Comparison of ENCODE assay signal across 7 cellular contexts in the genomic region with DNA sequence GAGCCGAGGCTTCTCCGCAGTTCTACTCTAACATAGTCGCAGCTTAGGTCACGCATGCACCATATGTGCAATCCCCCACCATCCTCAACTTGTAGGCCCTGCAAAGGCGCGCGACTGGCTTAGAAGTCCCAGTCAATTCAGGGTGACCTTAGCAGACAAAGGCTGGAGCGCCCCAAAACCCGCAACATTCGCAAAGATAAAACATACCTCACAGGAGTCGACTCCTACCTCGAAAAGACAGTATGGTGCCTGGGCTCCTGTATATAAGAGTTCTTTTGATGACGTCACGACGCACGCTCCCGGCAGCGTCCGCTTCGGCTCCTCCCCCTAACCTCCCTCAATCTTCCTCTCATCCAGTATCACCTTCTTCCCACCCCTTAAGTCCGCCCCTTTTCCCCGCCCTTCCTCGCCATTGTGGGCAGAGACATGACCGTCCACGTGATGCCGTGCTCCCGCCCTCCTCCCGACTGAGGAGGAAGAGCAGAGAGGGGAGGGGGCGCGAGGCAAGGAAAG. TPM values are rescaled to one million over a fixed set of nuclear protein-coding genes. Genes with fewer than 3 reads are reported as not detected.
DNase-seq lines count a peak whose midpoint lies in the region; ATAC-seq, FAIRE-seq and TF ChIP-seq lines count a peak whose summit lies in the region.

A gene (minus strand): TSS at position 237 of the 513 bp plus-strand sequence.

- no peaks in the 10 kb centered on the region for H4K20me1 ChIP-seq in GM12878 (ENCODE audit: control insufficient read depth, insufficient read depth)

- intact Hi-C loops in GM12878 (cut with micrococcal nuclease; ENCODE audit: unreplicated experiment) = loop anchor here (2.0 to 10.0 kb wide), 5 partner anchors 43 to 347 kb away; a partner anchor contains a TSS

- SMC1A ChIA-PET in GM12878 (lab: Charles Lee; ENCODE audit: uncharacterized antibody, unreplicated experiment) = interaction anchor here (0.9 to 1.0 kb wide), 3 partner anchors 44 to 450 kb away, joined by 3 to 5 read pairs (median 3); no protein-coding TSS in a partner anchor

- no peak for TF ChIP-seq EP300 in GM12878 (IDR thresholded peaks at IDR 0.05; ENCODE audit: borderline replicate concordance in 1 of 2, control insufficient read depth in 1 of 2, low read depth in 2 of 2, low read length in 2 of 2)

- POLR2A ChIA-PET in GM12878 (lab: Charles Lee) = interaction anchor here (0.6 to 3.3 kb wide), 18 partner anchors 37 to 1337 kb away, joined by 3 to 17 read pairs (median 3); a partner anchor contains a TSS

- H3K36me3 ChIP-seq in GM12878 (ENCODE audit: control insufficient read depth in 2 of 2, insufficient read depth in 2 of 2, low read length in 1 of 2) = peaks cover 4 to 26% of the 10 kb centered on the region in 2 experiments; a peak in 3 of 4 replicates

- H3K9ac ChIP-seq in GM12878 (ENCODE audit: control insufficient read depth, insufficient read depth, low read length) = peak within 1 kb of the TSS; percentile 73

- H3K79me2 ChIP-seq in GM12878 (ENCODE audit: control insufficient read depth, insufficient read depth, low read length) = peaks cover 44% of the 10 kb centered on the region

- RAD21 ChIA-PET in GM12878 (lab: Charles Lee; ENCODE audit: unreplicated experiment) = interaction anchor here (0.6 to 2.7 kb wide), 10 partner anchors 41 to 1042 kb away, joined by 3 to 9 read pairs (median 3); a partner anchor contains a TSS

- ATAC-seq in GM18505 (IDR thresholded peaks at IDR 0.05; ENCODE audit: unreplicated experiment) = peak; percentile 75
- peak; percentile 66 for ATAC-seq in HG02970 (IDR thresholded peaks at IDR 0.05; ENCODE audit: low FRiP score, unreplicated experiment)
- peak; percentile 80 for ATAC-seq in GM12878

- in situ Hi-C loops in GM12878 (cut with MboI) = no loop called here

- peak within 1 kb of the TSS; percentile 89 for H3K27ac ChIP-seq in GM12878 (ENCODE audit: control insufficient read depth, insufficient read depth)

- no TSS peak for BruUV-seq in GM12878 (replicated peaks; lab: Mats Ljungman, UMichigan)

- WGBS in GM12878 (ENCODE audit: insufficient coverage, insufficient replicate concordance, low lambda C conversion rate, missing lambda C conversion rate) = under 1% methylated on average over 21 of the region's 30 CpGs

- peak; percentile 98 for FAIRE-seq in GM12878 (lab: Jason Lieb, UNC)

- DNase-seq in NCI-H2029 treated with DMSO at 0.1 percent for 48 hours (lab: John Stamatoyannopoulos, UW) = peak; percentile 92
- DNase-seq in T-helper 9 cell = peak; percentile 98
- peak; percentile 99 for DNase-seq in GM12878 (ENCODE audit: low read depth, low spot score)
- DNase-seq in hippocampal formation (lab: John Stamatoyannopoulos, UW) = peak; percentile 97 to 99
- peak; percentile 99 for DNase-seq in retinal pigment epithelial cell (ENCODE audit: low read depth)

- CTCF ChIA-PET in GM12878 (lab: Yijun Ruan, JAX) = interaction anchor here (1.4 to 1.7 kb wide), 2 partner anchors 23 to 390 kb away, joined by 3 to 4 read pairs; a partner anchor contains a TSS

- H3K27me3 ChIP-seq in GM12878 (replicated peaks in 1 of 2; ENCODE audit: control insufficient read depth in 2 of 2, insufficient read depth in 2 of 2, low read length in 1 of 2) = no peaks in the 10 kb centered on the region

- TF ChIP-seq POLR2A in GM18505 (IDR thresholded peaks at IDR 0.05; ENCODE audit: borderline replicate concordance, extremely low read depth, insufficient read depth, insufficient read length) (peak; percentile 100), GM12878 (IDR thresholded peaks at IDR 0.05; ENCODE audit: low read depth, low read length) (peak; percentile 98)

- TF ChIP-seq RAD21 in GM12878 (IDR thresholded peaks at IDR 0.05; ENCODE audit: insufficient read depth, low read depth, low read length) = no peak

- peak within 1 kb of the TSS; percentile 95 for H3K4me2 ChIP-seq in GM12878 (ENCODE audit: control insufficient read depth, insufficient read depth)

- H2AFZ ChIP-seq in GM12878 (ENCODE audit: control insufficient read depth, low read depth, low read length) = peak within 1 kb of the TSS; percentile 94

- H3K4me3 ChIP-seq in GM12878 (peak within 1 kb of the TSS; percentile 91), retinal pigment epithelial cell (ENCODE audit: low read length) (peak within 1 kb of the TSS; percentile 99)

- TF ChIP-seq CTCF in GM12878 (IDR thresholded peaks at IDR 0.05 in 2 of 3, conservative IDR thresholded peaks at IDR 0.05 in 1 of 3; ENCODE audit: control insufficient read depth in 2 of 3, extremely low read depth in 1 of 3, insufficient read depth in 1 of 3, low read depth in 3 of 3, low read length in 3 of 3) = no peak
- TF ChIP-seq CTCF in retinal pigment epithelial cell (conservative IDR thresholded peaks at IDR 0.05; ENCODE audit: low read depth, low read length) = no peak

- H3K4me1 ChIP-seq in GM12878 (ENCODE audit: control insufficient read depth, insufficient read depth, low read length) = peaks cover 18% of the 10 kb centered on the region

- no peaks in the 10 kb centered on the region for H3K9me3 ChIP-seq in GM12878 (replicated peaks; ENCODE audit: control insufficient read depth, insufficient read depth, low read length)

TF ChIP-seq in GM12878, 131 proteins besides CTCF, POLR2A, EP300 and RAD21 (continues in another document):
- TF ChIP-seq RAD51 (IDR thresholded peaks at IDR 0.05) = peak; percentile 96
- TF ChIP-seq CEBPB (IDR thresholded peaks at IDR 0.05; ENCODE audit: borderline replicate concordance in 1 of 2, low read depth in 2 of 2, low read length in 2 of 2) = no peak; a peak in 1 of 4 replicates
- TF ChIP-seq ZNF217 (IDR thresholded peaks at IDR 0.05) = no peak; the same call in 1 of the 2 replicates
- peak; percentile 81; the same call in 1 of the 2 replicates for TF ChIP-seq SIN3A (IDR thresholded peaks at IDR 0.05; ENCODE audit: low read depth, low read length)
- peak in 1 of 2 experiments; percentile 11; a peak in 1 of 3 replicates for TF ChIP-seq EGR1 (IDR thresholded peaks at IDR 0.05; ENCODE audit: borderline replicate concordance in 1 of 2, low read depth in 2 of 2, low read length in 2 of 2)
- TF ChIP-seq BMI1 (IDR thresholded peaks at IDR 0.05; ENCODE audit: borderline replicate concordance) = peak; percentile 29; the same call in 1 of the 2 replicates
- TF ChIP-seq KAT2A (conservative IDR thresholded peaks at IDR 0.05; ENCODE audit: control insufficient read depth, low read depth, low read length) = no peak
- TF ChIP-seq TCF3 (IDR thresholded peaks at IDR 0.05; ENCODE audit: borderline replicate concordance, insufficient read depth, low read depth, low read length) = peak; percentile 87; the same call in 1 of the 2 replicates
- peak; percentile 100 for TF ChIP-seq POLR2AphosphoS2 (IDR thresholded peaks at IDR 0.05; ENCODE audit: low read depth, low read length)
- TF ChIP-seq YY1 (IDR thresholded peaks at IDR 0.05; ENCODE audit: low read depth, low read length) = peak; percentile 92
- no peak for TF ChIP-seq SUZ12 (IDR thresholded peaks at IDR 0.05; ENCODE audit: unreplicated experiment)
- TF ChIP-seq MXI1 (IDR thresholded peaks at IDR 0.05; ENCODE audit: low read depth, low read length) = peak; percentile 92
- TF ChIP-seq IKZF1 (conservative IDR thresholded peaks at IDR 0.05) = no peak
- TF ChIP-seq, protein P1, sequence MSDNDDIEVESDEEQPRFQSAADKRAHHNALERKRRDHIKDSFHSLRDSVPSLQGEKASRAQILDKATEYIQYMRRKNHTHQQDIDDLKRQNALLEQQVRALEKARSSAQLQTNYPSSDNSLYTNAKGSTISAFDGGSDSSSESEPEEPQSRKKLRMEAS (IDR thresholded peaks at IDR 0.05; ENCODE audit: low read depth, low read length) = peak; percentile 84
- 0 out of 2 replicates have a peak, but pooled peaks have one; percentile 18 for TF ChIP-seq CHD2 (IDR thresholded peaks at IDR 0.05; ENCODE audit: borderline replicate concordance, low read depth, low read length)
- no peak for TF ChIP-seq EED (IDR thresholded peaks at IDR 0.05; ENCODE audit: low read depth)
- peak; percentile 92 for TF ChIP-seq RUNX3 (IDR thresholded peaks at IDR 0.05; ENCODE audit: low read length)

RNA-seq across cellular contexts. Expression of the gene that starts here (rescaled TPM):
- 994 and 1,015 TPM in 2 replicates for total RNA-seq in GM12878 (2013; cell fraction: nucleolus; rRNA removed)
- 597 and 727 TPM in 2 replicates for total RNA-seq in GM12878 (2014; rRNA removed)
- 722 and 746 TPM in 2 replicates for total RNA-seq in GM12878 (2014; rRNA removed; fragmentation: Illumina TruSeq; extraction: Trizol)
- total RNA-seq in GM12878 (2021) = 550 and 569 TPM in 2 replicates
- 2,046 TPM for polyA plus RNA-seq in GM12878 (2011; ENCODE audit: low read depth)
- polyA plus RNA-seq in GM12878 (2011; rRNA removed) = 1,137 and 1,297 TPM in 2 replicates
- polyA plus RNA-seq in GM12878 (2011; cell fraction: cytosol; rRNA removed) = 732 and 962 TPM in 2 replicates
- polyA plus RNA-seq in GM12878 (2011; cell fraction: nucleus; rRNA removed) = 885 and 889 TPM in 2 replicates
- 815 and 826 TPM in 2 replicates for polyA plus RNA-seq in GM12878 (2012)
- 810 and 918 TPM in 2 replicates for polyA plus RNA-seq in GM12878 (2014; fragmentation: Illumina TruSeq; extraction: Trizol)
- 100 to 1,000 TPM; 804 to 930 TPM for polyA plus RNA-seq in GM12878 (2014; fragmentation: Nextera tagmentation; extraction: Ambion mirVana)
- 561 and 676 TPM in 2 replicates for polyA plus RNA-seq in GM12878 (2014; rRNA removed)
- polyA plus RNA-seq in GM12878 (2016; fragmentation: Nextera tagmentation; extraction: Ambion mirVana) = 100 to 1,000 TPM; 289 TPM
- 526 and 827 TPM in 2 replicates for polyA minus RNA-seq in GM12878 (2011; rRNA and poly(A)+ RNA removed)
- polyA minus RNA-seq in GM12878 (2011; cell fraction: cytosol; rRNA and poly(A)+ RNA removed) = 227 and 318 TPM in 2 replicates
- polyA minus RNA-seq in GM12878 (2011; cell fraction: nucleus; rRNA and poly(A)+ RNA removed) = 639 and 957 TPM in 2 replicates

Comparison
In these comparisons a context has a peak if more than half of its experiments do, and no peak if none do; other contexts are left out.
1. Peak in every context shown above with its lines: DNase-seq, ATAC-seq, H3K4me3 ChIP-seq and H3K27ac ChIP-seq.